In the genomic region with DNA sequence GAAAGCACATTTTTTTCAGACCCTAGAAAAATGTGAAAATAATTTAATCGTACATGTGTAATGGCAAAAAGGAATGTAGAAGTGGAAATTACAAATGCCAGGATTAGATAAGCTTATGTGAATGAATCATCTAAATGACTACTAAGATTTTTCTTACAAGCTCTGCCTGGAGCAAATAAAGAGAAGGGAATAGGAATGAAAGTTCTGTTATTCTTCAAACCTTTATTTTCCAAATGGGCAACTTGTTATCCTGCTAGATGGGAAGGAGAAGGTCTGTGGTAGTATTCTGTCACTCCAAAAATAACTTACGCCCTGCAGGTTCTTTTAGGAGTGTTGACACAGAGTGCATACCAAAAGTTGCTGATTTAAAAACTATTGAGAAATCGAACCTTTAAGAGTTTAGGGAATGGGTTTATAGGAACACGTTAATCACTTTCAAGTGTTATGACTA, we compare ENCODE assay signal across 16 cellular contexts. TPM values are rescaled to one million over a fixed set of nuclear protein-coding genes. Genes with fewer than 3 reads are reported as not detected.
DNase-seq lines count a peak whose midpoint lies in the region; ATAC-seq and TF ChIP-seq lines count a peak whose summit lies in the region.
"Had no signal": no experiment of that assay in that cellular context is flagged by ENCODE, and none has a peak within 500 bp of the region (broad histone marks: within the 10 kb centered on the region; RNA-seq: fewer than 3 reads in every experiment).

No MANE protein-coding gene starts in this region.

- H3K4me1 ChIP-seq in fibroblast of lung (ENCODE audit: control insufficient read depth, extremely low read depth, insufficient read depth, low read length), result peaks cover 11% of the 10 kb centered on the region
- no peaks in the 10 kb centered on the region for H3K4me1 ChIP-seq in smooth muscle cell (ENCODE audit: low read depth)

- H4K20me1 ChIP-seq in fibroblast of lung (ENCODE audit: control insufficient read depth, extremely low read depth, insufficient read depth, low read length) (no peaks in the 10 kb centered on the region), smooth muscle cell (ENCODE audit: low read depth) (peaks cover 98% of the 10 kb centered on the region)

- H2AFZ ChIP-seq in fibroblast of lung (ENCODE audit: low read length), result no peak overlapping the region
- H2AFZ ChIP-seq in smooth muscle cell (ENCODE audit: low read depth), result no peak overlapping the region

- peaks cover 8% of the 10 kb centered on the region for H3K36me3 Mint-ChIP-seq in endothelial cell (ENCODE audit: low read depth, unreplicated experiment)
- H3K36me3 Mint-ChIP-seq: activated naive CD8-positive, alpha-beta T cell had no signal

- no peaks in the 10 kb centered on the region for H3K27me3 ChIP-seq in fibroblast of lung (ENCODE audit: control insufficient read depth, insufficient read depth, low read length)
- H3K27me3 ChIP-seq in smooth muscle cell (ENCODE audit: low read depth), result no peaks in the 10 kb centered on the region

- H3K4me3 ChIP-seq in fibroblast of lung (replicated peaks in 1 of 4; ENCODE audit: control extremely low read depth in 1 of 4, insufficient read depth in 1 of 4, low read depth in 3 of 4, low read length in 4 of 4) (no peak overlapping the region), smooth muscle cell (no peak overlapping the region)

- no peaks in the 10 kb centered on the region for H3K4me1 Mint-ChIP-seq in endothelial cell (ENCODE audit: unreplicated experiment)

- H3K79me2 ChIP-seq in fibroblast of lung (ENCODE audit: control insufficient read depth, insufficient read depth, low read length) (peaks cover 48% of the 10 kb centered on the region), smooth muscle cell (ENCODE audit: low read depth) (peaks cover 86% of the 10 kb centered on the region)

- no peaks in the 10 kb centered on the region for H3K27me3 Mint-ChIP-seq in endothelial cell (ENCODE audit: unreplicated experiment)
- H3K27me3 Mint-ChIP-seq: activated naive CD8-positive, alpha-beta T cell had no signal

- H3K9me3 ChIP-seq in fibroblast of lung (ENCODE audit: control insufficient read depth, insufficient read depth, low read depth, low read length) (no peaks in the 10 kb centered on the region), smooth muscle cell (replicated peaks; ENCODE audit: low read depth) (no peaks in the 10 kb centered on the region)

- TF ChIP-seq CTCF in fibroblast of lung (conservative IDR thresholded peaks at IDR 0.05 in 1 of 2, IDR thresholded peaks at IDR 0.05 in 1 of 2; ENCODE audit: low read depth in 1 of 2, low read length in 2 of 2) (no peak), smooth muscle cell (IDR thresholded peaks at IDR 0.05; ENCODE audit: borderline replicate concordance, insufficient read depth, poor library complexity, severe bottlenecking) (no peak), endothelial cell (IDR thresholded peaks at IDR 0.05; ENCODE audit: unreplicated experiment) (no peak)

- H3K4me3 Mint-ChIP-seq in endothelial cell (ENCODE audit: unreplicated experiment), result no peak overlapping the region
- H3K4me3 Mint-ChIP-seq: activated naive CD8-positive, alpha-beta T cell; CD8-positive, alpha-beta T cell had no signal

- peaks cover 10% of the 10 kb centered on the region for H3F3A ChIP-seq in smooth muscle cell (ENCODE audit: low read depth)

- H3K4me2 ChIP-seq in fibroblast of lung (ENCODE audit: extremely low read depth, insufficient read depth, low read length) (no peak overlapping the region), smooth muscle cell (peak overlapping the region; percentile 41)

- 68% methylated on average over 4 of the region's 4 CpGs for WGBS in smooth muscle cell (ENCODE audit: low lambda C conversion rate)

- DNase-seq in GM04503 (ENCODE audit: low read depth), result peak; percentile 34
- peak in 1 of 2 donors; percentile 82 for DNase-seq in fibroblast of lung (ENCODE audit: low read depth in 2 of 2)
- no peak for DNase-seq in smooth muscle cell (lab: John Stamatoyannopoulos, UW; ENCODE audit: unreplicated experiment)
- no peak for DNase-seq in endothelial cell (ENCODE audit: low spot score)
- no peak for DNase-seq in left lobe of liver (ENCODE audit: low spot score)
- no peak for DNase-seq in putamen (ENCODE audit: low spot score)
- DNase-seq: activated T-cell treated with anti-CD3 and anti-CD28 coated beads for 4 hours; CD8-positive, alpha-beta T cell; cerebellar nuclear complex; head of caudate nucleus; NCI-H187 treated with DMSO at 0.1 percent for 48 hours; NCI-H510A treated with DMSO at 0.1 percent for 48 hours; posterior cingulate gyrus; stimulated activated CD4-positive, alpha-beta T cell treated with anti-CD3 and anti-CD28 coated beads, Interleukin-15, amount 100 ng/mL, for 24 hours had no signal

- H3K9ac ChIP-seq in fibroblast of lung (ENCODE audit: insufficient read depth, low read length) (no peak overlapping the region), smooth muscle cell (ENCODE audit: low read depth) (peak overlapping the region; percentile 4)

- no peaks in the 10 kb centered on the region for H3K9me3 Mint-ChIP-seq in endothelial cell (ENCODE audit: unreplicated experiment)
- H3K9me3 Mint-ChIP-seq: CD8-positive, alpha-beta T cell had no signal

- ATAC-seq in SK-N-SH treated with all-trans-retinoic acid at 6 μM for 48 hours (peak; percentile 85), left lobe of liver (no peak)
- ATAC-seq: CD8-positive, alpha-beta T cell had no signal

- no peak overlapping the region for H3K27ac Mint-ChIP-seq in endothelial cell (ENCODE audit: unreplicated experiment)
- H3K27ac Mint-ChIP-seq: activated naive CD8-positive, alpha-beta T cell; CD8-positive, alpha-beta T cell had no signal

- peaks cover 2% of the 10 kb centered on the region for H3K36me3 ChIP-seq in fibroblast of lung (ENCODE audit: control insufficient read depth, insufficient read depth, low read length)
- H3K36me3 ChIP-seq in smooth muscle cell (ENCODE audit: low read depth), result peaks cover 3% of the 10 kb centered on the region

- H3K27ac ChIP-seq in fibroblast of lung (ENCODE audit: insufficient read depth, low read length) (peak overlapping the region; percentile 41), smooth muscle cell (ENCODE audit: low read depth) (peak overlapping the region; percentile 83)

TF ChIP-seq in SK-N-SH treated with all-trans-retinoic acid at 6 μM for 48 hours, 23 proteins besides CTCF, POLR2A, EP300 and RAD21 (continues in another document):
- TF ChIP-seq ZNF565 (CRISPR knock-in tag; conservative IDR thresholded peaks at IDR 0.05; ENCODE audit: low read depth), result no peak
- no peak for TF ChIP-seq SNAI2 (CRISPR knock-in tag; IDR thresholded peaks at IDR 0.05)
- TF ChIP-seq ZNF70 (CRISPR knock-in tag; IDR thresholded peaks at IDR 0.05), result no peak
- TF ChIP-seq, protein P1, sequence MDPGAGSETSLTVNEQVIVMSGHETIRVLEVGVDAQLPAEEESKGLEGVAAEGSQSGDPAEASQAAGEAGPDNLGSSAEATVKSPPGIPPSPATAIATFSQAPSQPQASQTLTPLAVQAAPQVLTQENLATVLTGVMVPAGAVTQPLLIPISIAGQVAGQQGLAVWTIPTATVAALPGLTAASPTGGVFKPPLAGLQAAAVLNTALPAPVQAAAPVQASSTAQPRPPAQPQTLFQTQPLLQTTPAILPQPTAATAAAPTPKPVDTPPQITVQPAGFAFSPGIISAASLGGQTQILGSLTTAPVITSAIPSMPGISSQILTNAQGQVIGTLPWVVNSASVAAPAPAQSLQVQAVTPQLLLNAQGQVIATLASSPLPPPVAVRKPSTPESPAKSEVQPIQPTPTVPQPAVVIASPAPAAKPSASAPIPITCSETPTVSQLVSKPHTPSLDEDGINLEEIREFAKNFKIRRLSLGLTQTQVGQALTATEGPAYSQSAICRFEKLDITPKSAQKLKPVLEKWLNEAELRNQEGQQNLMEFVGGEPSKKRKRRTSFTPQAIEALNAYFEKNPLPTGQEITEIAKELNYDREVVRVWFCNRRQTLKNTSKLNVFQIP (CRISPR knock-in tag; IDR thresholded peaks at IDR 0.05; ENCODE audit: borderline replicate concordance, low read depth), result no peak
- TF ChIP-seq, protein P2, sequence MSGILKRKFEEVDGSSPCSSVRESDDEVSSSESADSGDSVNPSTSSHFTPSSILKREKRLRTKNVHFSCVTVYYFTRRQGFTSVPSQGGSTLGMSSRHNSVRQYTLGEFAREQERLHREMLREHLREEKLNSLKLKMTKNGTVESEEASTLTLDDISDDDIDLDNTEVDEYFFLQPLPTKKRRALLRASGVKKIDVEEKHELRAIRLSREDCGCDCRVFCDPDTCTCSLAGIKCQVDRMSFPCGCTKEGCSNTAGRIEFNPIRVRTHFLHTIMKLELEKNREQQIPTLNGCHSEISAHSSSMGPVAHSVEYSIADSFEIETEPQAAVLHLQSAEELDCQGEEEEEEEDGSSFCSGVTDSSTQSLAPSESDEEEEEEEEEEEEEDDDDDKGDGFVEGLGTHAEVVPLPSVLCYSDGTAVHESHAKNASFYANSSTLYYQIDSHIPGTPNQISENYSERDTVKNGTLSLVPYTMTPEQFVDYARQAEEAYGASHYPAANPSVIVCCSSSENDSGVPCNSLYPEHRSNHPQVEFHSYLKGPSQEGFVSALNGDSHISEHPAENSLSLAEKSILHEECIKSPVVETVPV (CRISPR knock-in tag; IDR thresholded peaks at IDR 0.05), result 0 out of 2 replicates have a peak, but pooled peaks have one; percentile 56
- TF ChIP-seq BACH2 (CRISPR knock-in tag; IDR thresholded peaks at IDR 0.05; ENCODE audit: borderline replicate concordance), result no peak

RNA-seq across cellular contexts. Expression of a gene that starts 9.7 kb away (rescaled TPM):
- total RNA-seq in fibroblast of lung (20.0 and 21.1 TPM in 2 replicates), smooth muscle cell (32.4 and 37.3 TPM in 2 replicates), endothelial cell (ENCODE audit: unreplicated experiment) (40.1 TPM), left lobe of liver (13.4 TPM)
- polyA plus RNA-seq in fibroblast of lung (20.9 and 32.6 TPM in 2 replicates), smooth muscle cell (28.4 and 34.8 TPM in 2 replicates)
- polyA plus RNA-seq in fibroblast of lung (2012), result 16.8 and 24.3 TPM in 2 replicates
- 18.8 and 27.5 TPM in 2 replicates for polyA minus RNA-seq in fibroblast of lung (ENCODE audit: low replicate concordance)

RNA-seq across cellular contexts. Expression of a gene that starts 43.4 kb away (rescaled TPM):
- 19.5 and 26.6 TPM in 2 replicates for total RNA-seq in fibroblast of lung
- polyA plus RNA-seq in fibroblast of lung, result 13.7 and 16.0 TPM in 2 replicates
- polyA plus RNA-seq in fibroblast of lung (2012), result 36.7 and 38.7 TPM in 2 replicates
- polyA minus RNA-seq in fibroblast of lung (ENCODE audit: low replicate concordance), result 68.6 and 87.4 TPM in 2 replicates
- total RNA-seq in smooth muscle cell, result 10.7 and 26.6 TPM in 2 replicates
- 47.3 and 57.2 TPM in 2 replicates for polyA plus RNA-seq in smooth muscle cell
- total RNA-seq in endothelial cell (ENCODE audit: unreplicated experiment), result 184 TPM
- total RNA-seq in left lobe of liver, result 29.7 TPM
